Comparison of ENCODE assay signal across 8 cellular contexts in genomic region chr22:31662668-31663037, GRCh38. TPM values are rescaled to one million over a fixed set of nuclear protein-coding genes. Genes with fewer than 3 reads are reported as not detected.
A peak's percentile ranks its signal among the peaks of the same experiment; 100 is the strongest.
DNase-seq lines count a peak whose midpoint lies in the region; ATAC-seq, FAIRE-seq and TF ChIP-seq lines count a peak whose summit lies in the region.

No MANE protein-coding gene starts in this region.

- BruUV-seq in PC-3 (replicated peaks; lab: Mats Ljungman, UMichigan) (no TSS peak), endothelial cell of umbilical vein (replicated peaks; lab: Mats Ljungman, UMichigan) (no TSS peak)

- no peaks in the 10 kb centered on the region for H3K9me3 Mint-ChIP-seq in CD8-positive, alpha-beta memory T cell
- no peaks in the 10 kb centered on the region for H3K9me3 Mint-ChIP-seq in osteocyte (ENCODE audit: unreplicated experiment)

- no peak for DNase-seq in CD8-positive, alpha-beta memory T cell
- DNase-seq in PC-3 (no peak), endothelial cell of umbilical vein (ENCODE audit: low read depth, low spot score) (no peak), osteocyte (ENCODE audit: extremely low spot score, unreplicated experiment) (no peak), NOMO-1 treated with DMSO at 0.1 percent for 48 hours (lab: John Stamatoyannopoulos, UW; ENCODE audit: unreplicated experiment) (no peak)
- DNase-seq in stimulated activated CD4-positive, alpha-beta T cell treated with anti-CD3 and anti-CD28 coated beads, Interleukin-15, amount 100 ng/mL, for 24 hours: no peak

- intact Hi-C loops in PC-3 (cut with micrococcal nuclease) (loop anchor here (2.0 to 10.0 kb wide), 4 partner anchors 90 to 412 kb away; partner anchors contain the start of genes DEPDC5 and PRR14L), endothelial cell of umbilical vein (cut with micrococcal nuclease) (loop anchor here (1.0 to 2.0 kb wide), 3 partner anchors 14 to 88 kb away; partner anchors contain the start of gene PRR14L)

- no peaks in the 10 kb centered on the region for H4K20me1 ChIP-seq in PC-3 (ENCODE audit: low read length)
- H4K20me1 ChIP-seq in endothelial cell of umbilical vein (replicated peaks; ENCODE audit: control insufficient read depth, extremely low read depth, insufficient read depth, low read length): no peaks in the 10 kb centered on the region

- H3F3A ChIP-seq in PC-3 (ENCODE audit: low read length, unreplicated experiment): no peaks in the 10 kb centered on the region

- H3K9me3 ChIP-seq in CD8-positive, alpha-beta memory T cell (ENCODE audit: low read length): no peaks in the 10 kb centered on the region
- H3K9me3 ChIP-seq in PC-3 (ENCODE audit: low read length): no peaks in the 10 kb centered on the region
- H3K9me3 ChIP-seq in endothelial cell of umbilical vein (replicated peaks; ENCODE audit: control insufficient read depth, insufficient read depth, low read length): no peaks in the 10 kb centered on the region

- H3K4me3 Mint-ChIP-seq in CD8-positive, alpha-beta memory T cell: peak overlapping the region; percentile 88 to 100 (median 99)
- peak overlapping the region; percentile 99 for H3K4me3 Mint-ChIP-seq in osteocyte (ENCODE audit: unreplicated experiment)

- H3K9ac ChIP-seq in PC-3 (ENCODE audit: low read length) (peak overlapping the region; percentile 77), endothelial cell of umbilical vein (replicated peaks; ENCODE audit: extremely low read depth, insufficient read depth, low read length) (peak overlapping the region; percentile 77)

- H3K9me1 ChIP-seq in endothelial cell of umbilical vein (replicated peaks; ENCODE audit: control insufficient read depth, extremely low read depth, insufficient read depth, low read length): no peaks in the 10 kb centered on the region

- no peaks in the 10 kb centered on the region for H3K9me2 ChIP-seq in PC-3 (replicated peaks; ENCODE audit: low read length)

- H3K4me2 ChIP-seq in PC-3 (ENCODE audit: low read length): peak overlapping the region; percentile 82
- peak overlapping the region; percentile 80 for H3K4me2 ChIP-seq in endothelial cell of umbilical vein (ENCODE audit: insufficient read depth, low read length)

- H3K27ac ChIP-seq in CD8-positive, alpha-beta memory T cell (ENCODE audit: low read depth, low read length): peak overlapping the region; percentile 85
- H3K27ac ChIP-seq in PC-3 (ENCODE audit: low read length): peak overlapping the region; percentile 85
- H3K27ac ChIP-seq in endothelial cell of umbilical vein (ENCODE audit: insufficient read depth, low read depth, low read length): peak overlapping the region; percentile 63

- H2AFZ ChIP-seq in PC-3 (ENCODE audit: low read length) (peak overlapping the region; percentile 58; the same call in 1 of the 2 replicates), endothelial cell of umbilical vein (ENCODE audit: low read depth, low read length) (peak overlapping the region; percentile 93)

- peaks cover 29 to 44% (median 43%) of the 10 kb centered on the region in 3 donors for H3K4me1 Mint-ChIP-seq in CD8-positive, alpha-beta memory T cell
- peaks cover 21% of the 10 kb centered on the region for H3K4me1 Mint-ChIP-seq in osteocyte (ENCODE audit: unreplicated experiment)

- no peak for TF ChIP-seq POLR2A in endothelial cell of umbilical vein (IDR thresholded peaks at IDR 0.05; ENCODE audit: low read depth, low read length)

- H3K4me3 ChIP-seq in CD8-positive, alpha-beta memory T cell (ENCODE audit: low read length): peak overlapping the region; percentile 79
- H3K4me3 ChIP-seq in PC-3 (ENCODE audit: low read length) (peak overlapping the region; percentile 75), endothelial cell of umbilical vein (replicated peaks in 1 of 3; ENCODE audit: insufficient read depth in 1 of 3, low read depth in 1 of 3, low read length in 3 of 3) (peak overlapping the region; percentile 69 to 92 (median 90))

- H3K27me3 Mint-ChIP-seq in CD8-positive, alpha-beta memory T cell: peaks cover 0 to 2% of the 10 kb centered on the region in 2 donors
- H3K27me3 Mint-ChIP-seq in osteocyte (ENCODE audit: unreplicated experiment): no peaks in the 10 kb centered on the region

- POLR2A ChIA-PET in CD8-positive, alpha-beta memory T cell (lab: Charles Lee): interaction anchor here (1.6 to 1.9 kb wide), 4 partner anchors 14 to 283 kb away, joined by 4 to 24 read pairs (median 16); partner anchors contain the start of gene YWHAH
- POLR2A ChIA-PET in PC-3 (lab: Charles Lee; ENCODE audit: unreplicated experiment): interaction anchor here (0.6 to 1.3 kb wide), 6 partner anchors 27 to 288 kb away, joined by 3 to 7 read pairs (median 4); partner anchors contain the start of gene DEPDC5
- POLR2A ChIA-PET in endothelial cell of umbilical vein (lab: Charles Lee): interaction anchor here (0.6 to 1.2 kb wide), 2 partner anchors 14 to 150 kb away, joined by 3 read pairs; no protein-coding TSS in a partner anchor

- no peak for ATAC-seq in PC-3
- no peak for ATAC-seq in HG03571 (IDR thresholded peaks at IDR 0.05; ENCODE audit: unreplicated experiment)
- ATAC-seq in GM19351 (IDR thresholded peaks at IDR 0.05; ENCODE audit: unreplicated experiment): no peak

- CTCF ChIA-PET in CD8-positive, alpha-beta memory T cell (lab: Charles Lee): interaction anchor here (0.9 to 2.3 kb wide), 8 partner anchors 14 to 308 kb away, joined by 3 to 6 read pairs (median 5); no protein-coding TSS in a partner anchor
- CTCF ChIA-PET in PC-3 (lab: Charles Lee) (interaction anchor here (0.9 kb wide), 2 partner anchors 16 to 308 kb away, joined by 3 to 5 read pairs; no protein-coding TSS in a partner anchor), endothelial cell of umbilical vein (lab: Charles Lee) (interaction anchor here (0.6 to 2.7 kb wide), 8 partner anchors 14 to 308 kb away, joined by 3 to 18 read pairs (median 4); no protein-coding TSS in a partner anchor)

- dilution Hi-C loops in endothelial cell of umbilical vein (cut with MboI; ENCODE audit: extremely low pct_ligation_motif_present, low sequenced_read_pairs): no loop called here

- no peaks in the 10 kb centered on the region for H3K36me3 ChIP-seq in CD8-positive, alpha-beta memory T cell (ENCODE audit: insufficient read depth, low read length)
- H3K36me3 ChIP-seq in PC-3 (ENCODE audit: low read depth, low read length) (no peaks in the 10 kb centered on the region), endothelial cell of umbilical vein (ENCODE audit: control insufficient read depth in 2 of 2, extremely low read depth in 1 of 2, insufficient read depth in 2 of 2, low read length in 2 of 2) (no peaks in the 10 kb centered on the region)

- H3K36me3 Mint-ChIP-seq in CD8-positive, alpha-beta memory T cell: peaks cover 0 to 21% (median 1%) of the 10 kb centered on the region in 3 donors
- no peaks in the 10 kb centered on the region for H3K36me3 Mint-ChIP-seq in osteocyte (ENCODE audit: unreplicated experiment)

- H3K27ac Mint-ChIP-seq in CD8-positive, alpha-beta memory T cell: peak overlapping the region; percentile 79 to 100 (median 98)
- H3K27ac Mint-ChIP-seq in osteocyte (ENCODE audit: unreplicated experiment): peak overlapping the region; percentile 88

- TF ChIP-seq CTCF in PC-3 (conservative IDR thresholded peaks at IDR 0.05; ENCODE audit: low read depth, low read length) (no peak), endothelial cell of umbilical vein (IDR thresholded peaks at IDR 0.05; ENCODE audit: extremely low read depth in 1 of 2, insufficient read depth in 1 of 2, low read depth in 1 of 2, low read length in 2 of 2) (no peak), osteocyte (IDR thresholded peaks at IDR 0.05) (no peak)

- peaks cover 27% of the 10 kb centered on the region for H3K4me1 ChIP-seq in CD8-positive, alpha-beta memory T cell (ENCODE audit: insufficient read depth, low read length)
- H3K4me1 ChIP-seq in PC-3 (ENCODE audit: insufficient read depth, low read length) (peaks cover 15% of the 10 kb centered on the region), endothelial cell of umbilical vein (ENCODE audit: control insufficient read depth, extremely low read depth, insufficient read depth, low read length) (peaks cover 11% of the 10 kb centered on the region)

- H3K27me3 ChIP-seq in CD8-positive, alpha-beta memory T cell (ENCODE audit: insufficient read depth, low read length, poor library complexity, severe bottlenecking): no peaks in the 10 kb centered on the region
- no peaks in the 10 kb centered on the region for H3K27me3 ChIP-seq in PC-3 (ENCODE audit: low read length)
- no peaks in the 10 kb centered on the region for H3K27me3 ChIP-seq in endothelial cell of umbilical vein (ENCODE audit: control insufficient read depth in 2 of 2, insufficient read depth in 2 of 2, low read length in 2 of 2)

- no peak for FAIRE-seq in endothelial cell of umbilical vein (lab: Jason Lieb, UNC)

- H3K79me2 ChIP-seq in PC-3 (ENCODE audit: low read length) (peaks cover 41% of the 10 kb centered on the region), endothelial cell of umbilical vein (ENCODE audit: control insufficient read depth, insufficient read depth, low read length) (peaks cover 40% of the 10 kb centered on the region)

TF ChIP-seq in endothelial cell of umbilical vein, 7 proteins besides CTCF, POLR2A, EP300 and RAD21:
- TF ChIP-seq MYC (IDR thresholded peaks at IDR 0.05; ENCODE audit: low read depth, low read length) (no peak), EZH2 (IDR thresholded peaks at IDR 0.05; ENCODE audit: borderline replicate concordance, low read depth, low read length, severe bottlenecking) (no peak), JUN (IDR thresholded peaks at IDR 0.05; ENCODE audit: borderline replicate concordance, insufficient read depth, insufficient read length, low read depth) (no peak)

RNA-seq across cellular contexts. Expression of gene PISD, which starts 0.6 kb away (rescaled TPM):
- 10 to 100 TPM; 48.1 to 49.6 TPM for total RNA-seq in CD8-positive, alpha-beta memory T cell
- 17.1 TPM for polyA plus RNA-seq in CD8-positive, alpha-beta memory T cell
- total RNA-seq in PC-3 (2014; rRNA removed) (36.0 and 50.5 TPM in 2 replicates), endothelial cell of umbilical vein (53.2 and 58.0 TPM in 2 replicates), osteocyte (32.9 and 36.2 TPM in 2 replicates)
- polyA plus RNA-seq in endothelial cell of umbilical vein: 48.5 and 53.4 TPM in 2 replicates
- polyA plus RNA-seq in endothelial cell of umbilical vein (2011; cell fraction: cytosol; rRNA removed): 39.8 and 39.9 TPM in 2 replicates
- polyA plus RNA-seq in endothelial cell of umbilical vein (2011; cell fraction: nucleus; rRNA removed): 116 and 131 TPM in 2 replicates
- 36.2 and 37.9 TPM in 2 replicates for polyA plus RNA-seq in endothelial cell of umbilical vein (2012)
- 37.0 and 44.8 TPM in 2 replicates for polyA minus RNA-seq in endothelial cell of umbilical vein
- 8.7 TPM for polyA minus RNA-seq in endothelial cell of umbilical vein (2011; cell fraction: cytosol; rRNA and poly(A)+ RNA removed)
- 33.4 and 38.7 TPM in 2 replicates for polyA minus RNA-seq in endothelial cell of umbilical vein (2011; cell fraction: nucleus; rRNA and poly(A)+ RNA removed)
